9 cellular contexts compared by ENCODE assay signal in genomic region chr2:133843551-133843950, GRCh38.
DNase-seq lines count a peak whose midpoint lies in the region; ATAC-seq and TF ChIP-seq lines count a peak whose summit lies in the region.
"Had no signal": no experiment of that assay in that cellular context is flagged by ENCODE, and none has a peak within 500 bp of the region (broad histone marks: within the 10 kb centered on the region; RNA-seq: fewer than 3 reads in every experiment).

No MANE protein-coding gene starts in this region.

- H3K27me3 ChIP-seq in ACC112 (ENCODE audit: insufficient read depth, low read length), result no peaks in the 10 kb centered on the region
- H3K27me3 ChIP-seq in IMR-90 (ENCODE audit: control insufficient read depth, insufficient read depth, low read length), result no peaks in the 10 kb centered on the region
- H3K27me3 ChIP-seq in brain microvascular endothelial cell (replicated peaks), result no peaks in the 10 kb centered on the region
- peaks cover 0 to 9% (median 0%) of the 10 kb centered on the region in 3 donors for H3K27me3 ChIP-seq in stomach
- H3K27me3 ChIP-seq: BE2C had no signal

- peak overlapping the region; percentile 97 for H2BK5ac ChIP-seq in IMR-90 (ENCODE audit: low read depth, low read length, poor library complexity, severe bottlenecking)

- peak overlapping the region; percentile 98 for H2AK5ac ChIP-seq in IMR-90 (ENCODE audit: low read depth, low read length)

- peak overlapping the region; percentile 94 for H3K27ac ChIP-seq in ACC112 (ENCODE audit: low read depth, low read length)
- H3K27ac ChIP-seq in IMR-90 (ENCODE audit: insufficient read depth, low read length), result peak overlapping the region; percentile 59
- peak overlapping the region; percentile 74 for H3K27ac ChIP-seq in brain microvascular endothelial cell
- no peak overlapping the region for H3K27ac ChIP-seq in stomach

- H3K36me3 ChIP-seq in ACC112 (ENCODE audit: insufficient read depth, low read length) (no peaks in the 10 kb centered on the region), IMR-90 (ENCODE audit: control insufficient read depth, insufficient read depth, low read length) (no peaks in the 10 kb centered on the region), brain microvascular endothelial cell (replicated peaks) (no peaks in the 10 kb centered on the region), stomach (no peaks in the 10 kb centered on the region)
- H3K36me3 ChIP-seq: BE2C had no signal

- peak overlapping the region; percentile 68 for H3K18ac ChIP-seq in IMR-90 (ENCODE audit: low read depth, low read length)

- 92% methylated on average over 4 of the region's 6 CpGs; no CpG with 5 or more reads in 1 of the 2 experiments for WGBS in IMR-90 (ENCODE audit: extremely low coverage in 2 of 2, insufficient read length in 1 of 2), 2 experiments
- 82 to 89% (median 85%) methylated on average over 6 of the region's 6 CpGs for whole genome bisulfite sequencing in stomach, 5 donors

- H2AFZ ChIP-seq in ACC112 (ENCODE audit: low read length, unreplicated experiment) (no peak overlapping the region), IMR-90 (replicated peaks; ENCODE audit: low read length, poor library complexity) (peak overlapping the region; percentile 16)

- peak overlapping the region; percentile 89 for H3K23ac ChIP-seq in IMR-90 (ENCODE audit: low read depth, low read length)

- H4K20me1 ChIP-seq in IMR-90 (ENCODE audit: insufficient read depth, low read length), result no peaks in the 10 kb centered on the region

- H2BK20ac ChIP-seq in IMR-90 (ENCODE audit: low read depth, low read length), result peak overlapping the region; percentile 97

- peak overlapping the region; percentile 83 to 93 for H4K8ac ChIP-seq in IMR-90 (ENCODE audit: low read depth in 2 of 2, low read length in 2 of 2)

- H3K9me1 ChIP-seq in IMR-90 (ENCODE audit: insufficient read depth, low read length), result peaks cover 14% of the 10 kb centered on the region

- dilution Hi-C loops in IMR-90 (cut with HindIII; ENCODE audit: low sequenced_read_pairs, unreplicated experiment), result no loop called here

- ATAC-seq in IMR-90 (ENCODE audit: low read depth) (no peak), GM19455 (IDR thresholded peaks at IDR 0.05; ENCODE audit: unreplicated experiment) (no peak)

- H3K9me3 ChIP-seq in IMR-90 (ENCODE audit: control insufficient read depth, insufficient read depth, low read length) (no peaks in the 10 kb centered on the region), stomach (no peaks in the 10 kb centered on the region)
- H3K9me3 ChIP-seq: BE2C had no signal

- CTCF ChIA-PET in IMR-90 (lab: Yijun Ruan, JAX), result interaction anchor here (0.5 to 2.1 kb wide), 13 partner anchors 13 to 1105 kb away, joined by 3 to 14 read pairs (median 3); partner anchors contain the start of gene NCKAP5

- in situ Hi-C loops in IMR-90 (cut with MboI; ENCODE audit: low sequenced_read_pairs), result loop anchor here (5.0 to 25.0 kb wide), 2 partner anchors 281 to 1181 kb away; partner anchors contain the start of gene LYPD1
- in situ Hi-C loops in brain microvascular endothelial cell (cut with HindIII; ENCODE audit: low pct_ligation_motif_present, low sequenced_read_pairs), result no loop called here

- H2AK9ac ChIP-seq in IMR-90 (replicated peaks; ENCODE audit: low read depth, low read length, poor library complexity), result peak overlapping the region; percentile 66

- peak overlapping the region; percentile 98 for H2BK15ac ChIP-seq in IMR-90 (ENCODE audit: low read depth, low read length)

- TF ChIP-seq CTCF in IMR-90 (conservative IDR thresholded peaks at IDR 0.05; ENCODE audit: low read depth, low read length) (no peak), brain microvascular endothelial cell (IDR thresholded peaks at IDR 0.05; ENCODE audit: low read depth, low read length, missing control alignments) (no peak), stomach (IDR thresholded peaks at IDR 0.05) (no peak)

- TF ChIP-seq POLR2A in IMR-90 (IDR thresholded peaks at IDR 0.05; ENCODE audit: low read depth, low read length) (no peak), stomach (IDR thresholded peaks at IDR 0.05) (no peak)

- peak overlapping the region; percentile 91 for H3K14ac ChIP-seq in IMR-90 (replicated peaks; ENCODE audit: low read depth, low read length)

- H3K79me2 ChIP-seq in ACC112 (ENCODE audit: control insufficient read depth, insufficient read depth, low read length, unreplicated experiment), result no peaks in the 10 kb centered on the region

- peak overlapping the region; percentile 99 for H3K4ac ChIP-seq in IMR-90 (ENCODE audit: low read depth, low read length)

- no peak overlapping the region; the same call in 1 of the 2 replicates for H3K9ac ChIP-seq in IMR-90 (ENCODE audit: low read depth, low read length)

- no peak for TF ChIP-seq EP300 in stomach (IDR thresholded peaks at IDR 0.05)

- peak overlapping the region; percentile 97 for H2BK120ac ChIP-seq in IMR-90 (ENCODE audit: low read depth, low read length)

- no peak for TF ChIP-seq RAD21 in IMR-90 (IDR thresholded peaks at IDR 0.05; ENCODE audit: low read length)

- H3K4me1 ChIP-seq in ACC112 (ENCODE audit: control insufficient read depth, insufficient read depth, low read length, unreplicated experiment) (peaks cover 33% of the 10 kb centered on the region), IMR-90 (ENCODE audit: control insufficient read depth, insufficient read depth, low read length) (peaks cover 19% of the 10 kb centered on the region), stomach (peaks cover 0 to 7% (median 2%) of the 10 kb centered on the region in 4 donors)
- H3K4me1 ChIP-seq: BE2C had no signal

- POLR2A ChIA-PET in IMR-90 (lab: Charles Lee; ENCODE audit: unreplicated experiment), result interaction anchor here (1.0 to 1.4 kb wide), 2 partner anchors 269 to 275 kb away, joined by 4 to 14 read pairs; partner anchors contain the start of gene NCKAP5

- H3K4me3 ChIP-seq in ACC112 (ENCODE audit: low read depth, low read length) (no peak overlapping the region), IMR-90 (ENCODE audit: insufficient read depth, low read depth, low read length) (no peak overlapping the region), brain microvascular endothelial cell (ENCODE audit: low read depth, low read length) (no peak overlapping the region), stomach (no peak overlapping the region)

- intact Hi-C loops in IMR-90 (cut with micrococcal nuclease) (loop anchor here (2.0 to 10.0 kb wide), 6 partner anchors 53 to 1989 kb away; partner anchors contain the start of gene LYPD1), stomach (cut with DNase I; ENCODE audit: low total_unique reads) (no loop called here)

- H3K56ac ChIP-seq in IMR-90 (ENCODE audit: extremely low read depth, insufficient read depth, low read length), result peak overlapping the region; percentile 85

- no peak overlapping the region; the same call in 1 of the 2 replicates for H4K5ac ChIP-seq in IMR-90 (ENCODE audit: low read depth, low read length)

- no peak for DNase-seq in IMR-90
- no peak for DNase-seq in brain microvascular endothelial cell
- DNase-seq in kidney tubule cell (ENCODE audit: low spot score), result peak; percentile 85
- no peak for DNase-seq in stomach
- no peak for DNase-seq in cortex of kidney (lab: John Stamatoyannopoulos, UW)
- DNase-seq in SKM-1 treated with dmso at 0.1 percent for 144 hours (lab: John Stamatoyannopoulos, UW; ENCODE audit: unreplicated experiment), result no peak

- no peak overlapping the region for H3K4me2 ChIP-seq in IMR-90 (ENCODE audit: low read depth, low read length)

- H3K79me1 ChIP-seq in IMR-90 (ENCODE audit: low read depth in 1 of 2, low read length in 2 of 2), result peaks cover 0 to 27% of the 10 kb centered on the region in 2 experiments; a peak in 2 of 4 replicates

- H4K91ac ChIP-seq in IMR-90 (ENCODE audit: insufficient read depth, low read depth, low read length), result peak overlapping the region; percentile 97

- BruUV-seq in IMR-90 (replicated peaks; lab: Mats Ljungman, UMichigan), result no TSS peak

TF ChIP-seq in IMR-90, 13 proteins besides CTCF, POLR2A, EP300 and RAD21:
- TF ChIP-seq RCOR1 (IDR thresholded peaks at IDR 0.05; ENCODE audit: insufficient replicate concordance, low read length) (no peak), SMC3 (IDR thresholded peaks at IDR 0.05; ENCODE audit: low read depth, low read length) (no peak), RFX5 (IDR thresholded peaks at IDR 0.05; ENCODE audit: low read depth, low read length) (no peak), MXI1 (IDR thresholded peaks at IDR 0.05; ENCODE audit: borderline replicate concordance, low read depth, low read length) (no peak), MAFK (IDR thresholded peaks at IDR 0.05; ENCODE audit: low read depth, low read length) (no peak), ELK1 (IDR thresholded peaks at IDR 0.05; ENCODE audit: borderline replicate concordance, low read depth, low read length) (no peak), NFE2L2 (IDR thresholded peaks at IDR 0.05; ENCODE audit: low read depth, low read length) (no peak), CEBPB (IDR thresholded peaks at IDR 0.05; ENCODE audit: low read depth, low read length) (no peak), FOS (IDR thresholded peaks at IDR 0.05; ENCODE audit: low read depth, low read length) (no peak), MAZ (IDR thresholded peaks at IDR 0.05; ENCODE audit: borderline replicate concordance, low read depth, low read length) (no peak), BHLHE40 (IDR thresholded peaks at IDR 0.05; ENCODE audit: low read depth, low read length) (no peak), CHD1 (IDR thresholded peaks at IDR 0.05; ENCODE audit: low read depth, low read length) (no peak)
- TF ChIP-seq, protein P1, sequence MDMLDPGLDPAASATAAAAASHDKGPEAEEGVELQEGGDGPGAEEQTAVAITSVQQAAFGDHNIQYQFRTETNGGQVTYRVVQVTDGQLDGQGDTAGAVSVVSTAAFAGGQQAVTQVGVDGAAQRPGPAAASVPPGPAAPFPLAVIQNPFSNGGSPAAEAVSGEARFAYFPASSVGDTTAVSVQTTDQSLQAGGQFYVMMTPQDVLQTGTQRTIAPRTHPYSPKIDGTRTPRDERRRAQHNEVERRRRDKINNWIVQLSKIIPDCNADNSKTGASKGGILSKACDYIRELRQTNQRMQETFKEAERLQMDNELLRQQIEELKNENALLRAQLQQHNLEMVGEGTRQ (IDR thresholded peaks at IDR 0.05; ENCODE audit: low read depth, low read length), result no peak

Comparison
In these comparisons a context has a peak if more than half of its experiments do, and no peak if none do; other contexts are left out.
1. H3K27ac ChIP-seq: peak in ACC112 (single experiment), IMR-90 (single experiment) and brain microvascular endothelial cell (single experiment); none in stomach (0 of 5).